22 cellular contexts compared by ENCODE assay signal in genomic region chr19:31387662-31388175, GRCh38. TPM values are rescaled to one million over a fixed set of nuclear protein-coding genes. Genes with fewer than 3 reads are reported as not detected.
DNase-seq lines count a peak whose midpoint lies in the region; ATAC-seq, FAIRE-seq and TF ChIP-seq lines count a peak whose summit lies in the region.
"Had no signal": no experiment of that assay in that cellular context is flagged by ENCODE, and none has a peak within 500 bp of the region (broad histone marks: within the 10 kb centered on the region; RNA-seq: fewer than 3 reads in every experiment).

No MANE protein-coding gene starts in this region.

- H3K9me1 ChIP-seq in K562 (ENCODE audit: control insufficient read depth, insufficient read depth, low read length): no peaks in the 10 kb centered on the region

- POLR2A ChIA-PET in HepG2 (lab: Yijun Ruan, JAX) (no interaction called here), K562 (lab: Yijun Ruan, JAX) (no interaction called here)

- DNase-seq in HepG2 (ENCODE audit: low spot score) (no peak), K562 (ENCODE audit: extremely low read depth in 1 of 4, low spot score in 3 of 4) (peak in 1 of 4 experiments; percentile 5), neural progenitor cell (ENCODE audit: low spot score) (peak; percentile 86), thyroid gland (no peak)
- DNase-seq in activated naive CD4-positive, alpha-beta T cell treated with anti-CD3 and anti-CD28 coated beads, Interleukin-2, amount 10 ng/mL, durations not matched to agents 7 days and 5 days: no peak
- DNase-seq: BE2C; CD4-positive, CD25-positive, alpha-beta regulatory T cell; DMS153; DND-41; Kasumi-1; NCI-H1105 treated with DMSO at 0.1 percent for 48 hours; NCI-H146; NCI-H2029 treated with DMSO at 0.1 percent for 48 hours; NCI-H526 treated with DMSO at 0.1 percent for 48 hours; SHP77 treated with DMSO at 0.1 percent for 48 hours had no signal

- peak overlapping the region; percentile 55 for H3K4me3 Mint-ChIP-seq in neural progenitor cell
- H3K4me3 Mint-ChIP-seq in activated naive CD4-positive, alpha-beta T cell treated with anti-CD3 and anti-CD28 coated beads, Interleukin-2, amount 10 ng/mL, durations not matched to agents 7 days and 5 days: no peak overlapping the region
- H3K4me3 Mint-ChIP-seq: CD4-positive, CD25-positive, alpha-beta regulatory T cell had no signal

- no peak for TF ChIP-seq RAD21 in liver (IDR thresholded peaks at IDR 0.05)
- no peak for TF ChIP-seq RAD21 in HepG2 (CRISPR knock-in tag; IDR thresholded peaks at IDR 0.05)
- no peak for TF ChIP-seq RAD21 in K562 (CRISPR knock-in tag; conservative IDR thresholded peaks at IDR 0.05 in 1 of 2, IDR thresholded peaks at IDR 0.05 in 1 of 2)

- H4K20me1 ChIP-seq in HepG2 (ENCODE audit: insufficient read depth, low read length): no peaks in the 10 kb centered on the region
- no peaks in the 10 kb centered on the region for H4K20me1 ChIP-seq in K562 (replicated peaks; ENCODE audit: control insufficient read depth, insufficient read depth, low read length)
- peaks cover 14% of the 10 kb centered on the region for H4K20me1 ChIP-seq in neural progenitor cell (ENCODE audit: low read depth)

- peak overlapping the region; percentile 14 for H3K27ac Mint-ChIP-seq in neural progenitor cell
- H3K27ac Mint-ChIP-seq in activated naive CD4-positive, alpha-beta T cell treated with anti-CD3 and anti-CD28 coated beads, Interleukin-2, amount 10 ng/mL, durations not matched to agents 7 days and 5 days: no peak overlapping the region
- H3K27ac Mint-ChIP-seq: CD4-positive, CD25-positive, alpha-beta regulatory T cell had no signal

- H3K79me2 ChIP-seq in HepG2 (ENCODE audit: insufficient read depth, low read length): no peaks in the 10 kb centered on the region
- H3K79me2 ChIP-seq in K562 (ENCODE audit: control insufficient read depth, insufficient read depth, low read length): no peaks in the 10 kb centered on the region
- no peaks in the 10 kb centered on the region for H3K79me2 ChIP-seq in neural progenitor cell (ENCODE audit: low read depth)

- intact Hi-C loops in HepG2 (cut with micrococcal nuclease; ENCODE audit: unreplicated experiment) (no loop called here), K562 (cut with micrococcal nuclease) (no loop called here), thyroid gland (cut with DNase I) (no loop called here)

- no peak for TF ChIP-seq CTCF in liver (IDR thresholded peaks at IDR 0.05; ENCODE audit: low read depth, low read length, missing input control)
- TF ChIP-seq CTCF in HepG2 (CRISPR knock-in tag; IDR thresholded peaks at IDR 0.05): no peak
- TF ChIP-seq CTCF in K562 (IDR thresholded peaks at IDR 0.05 in 2 of 3, conservative IDR thresholded peaks at IDR 0.05 in 1 of 3; ENCODE audit: insufficient read depth in 2 of 3, low read depth in 1 of 3, low read length in 3 of 3): no peak
- no peak for TF ChIP-seq CTCF in neural progenitor cell (IDR thresholded peaks at IDR 0.05)
- TF ChIP-seq CTCF in thyroid gland (IDR thresholded peaks at IDR 0.05): no peak

- TF ChIP-seq POLR2A in HepG2 (IDR thresholded peaks at IDR 0.05; ENCODE audit: insufficient read depth in 1 of 2, low read depth in 2 of 2, low read length in 2 of 2) (no peak), K562 (conservative IDR thresholded peaks at IDR 0.05) (no peak), thyroid gland (IDR thresholded peaks at IDR 0.05) (no peak)

- ATAC-seq in HepG2 (no peak), K562 (no peak), GM21367 (IDR thresholded peaks at IDR 0.05; ENCODE audit: unreplicated experiment) (no peak), GM21576 (IDR thresholded peaks at IDR 0.05; ENCODE audit: unreplicated experiment) (no peak)

- peaks cover 2% of the 10 kb centered on the region for H3K9me3 Mint-ChIP-seq in neural progenitor cell
- H3K9me3 Mint-ChIP-seq in activated naive CD4-positive, alpha-beta T cell treated with anti-CD3 and anti-CD28 coated beads, Interleukin-2, amount 10 ng/mL, durations not matched to agents 7 days and 5 days: no peaks in the 10 kb centered on the region
- H3K9me3 Mint-ChIP-seq: CD4-positive, CD25-positive, alpha-beta regulatory T cell had no signal

- H3K27me3 Mint-ChIP-seq in neural progenitor cell (ENCODE audit: insufficient read depth, low read depth): peaks cover 13% of the 10 kb centered on the region
- peaks cover 3% of the 10 kb centered on the region for H3K27me3 Mint-ChIP-seq in activated naive CD4-positive, alpha-beta T cell treated with anti-CD3 and anti-CD28 coated beads, Interleukin-2, amount 10 ng/mL, durations not matched to agents 7 days and 5 days

- no peaks in the 10 kb centered on the region for H3K36me3 Mint-ChIP-seq in neural progenitor cell
- H3K36me3 Mint-ChIP-seq in activated naive CD4-positive, alpha-beta T cell treated with anti-CD3 and anti-CD28 coated beads, Interleukin-2, amount 10 ng/mL, durations not matched to agents 7 days and 5 days: no peaks in the 10 kb centered on the region
- H3K36me3 Mint-ChIP-seq: CD4-positive, CD25-positive, alpha-beta regulatory T cell had no signal

- CTCF ChIA-PET in HepG2 (lab: Yijun Ruan, JAX; ENCODE audit: low intra/inter-chr PET ratio, low total read pairs) (no interaction called here), K562 (lab: Yijun Ruan, JAX; ENCODE audit: low intra/inter-chr PET ratio) (no interaction called here)
- CTCF ChIA-PET in activated naive CD4-positive, alpha-beta T cell treated with anti-CD3 and anti-CD28 coated beads, Interleukin-2, amount 10 ng/mL, durations not matched to agents 7 days and 5 days (lab: Charles Lee): no interaction called here

- H3K9ac ChIP-seq in liver (ENCODE audit: low read depth in 1 of 2, low read length in 2 of 2): no peak overlapping the region
- H3K9ac ChIP-seq in HepG2 (ENCODE audit: insufficient read depth, low read depth, low read length): no peak overlapping the region
- no peak overlapping the region; a peak in 1 of 4 replicates for H3K9ac ChIP-seq in K562 (ENCODE audit: insufficient read depth in 1 of 2, low read depth in 2 of 2, low read length in 2 of 2)
- no peak overlapping the region for H3K9ac ChIP-seq in neural progenitor cell

- H3F3A ChIP-seq in neural progenitor cell (ENCODE audit: low read depth): peaks cover 6% of the 10 kb centered on the region

- WGBS in liver: 87% methylated on average over 11 of the region's 11 CpGs
- 6% methylated on average over 10 of the region's 11 CpGs for WGBS in HepG2 (ENCODE audit: low lambda C conversion rate)
- 5% methylated on average over 11 of the region's 11 CpGs for WGBS in K562 (ENCODE audit: insufficient coverage, low coverage, missing lambda C conversion rate)
- 85 to 87% methylated on average over 11 of the region's 11 CpGs for WGBS in thyroid gland, 2 donors

- in situ Hi-C loops in HepG2 (cut with HindIII; ENCODE audit: extremely low pct_ligation_motif_present, low pct_unique_long_range_greater_than_20kb) (no loop called here), K562 (cut with MboI) (no loop called here)

- H3K4me1 Mint-ChIP-seq in neural progenitor cell: peaks cover 24% of the 10 kb centered on the region
- no peaks in the 10 kb centered on the region for H3K4me1 Mint-ChIP-seq in activated naive CD4-positive, alpha-beta T cell treated with anti-CD3 and anti-CD28 coated beads, Interleukin-2, amount 10 ng/mL, durations not matched to agents 7 days and 5 days
- H3K4me1 Mint-ChIP-seq: CD4-positive, CD25-positive, alpha-beta regulatory T cell had no signal

- H3K4me1 ChIP-seq in liver (ENCODE audit: control insufficient read depth in 4 of 4, insufficient read depth in 4 of 4, low read length in 3 of 4): no peaks in the 10 kb centered on the region
- H3K4me1 ChIP-seq in HepG2 (ENCODE audit: insufficient read depth, low read length): no peaks in the 10 kb centered on the region
- no peaks in the 10 kb centered on the region for H3K4me1 ChIP-seq in K562 (replicated peaks in 1 of 2; ENCODE audit: control insufficient read depth in 2 of 2, insufficient read depth in 2 of 2, low read length in 2 of 2)
- peaks cover 10% of the 10 kb centered on the region for H3K4me1 ChIP-seq in neural progenitor cell
- H3K4me1 ChIP-seq in thyroid gland: peaks cover 19 to 22% of the 10 kb centered on the region in 2 donors
- H3K4me1 ChIP-seq: BE2C had no signal

- no peak for FAIRE-seq in HepG2 (lab: Jason Lieb, UNC)
- no peak for FAIRE-seq in K562 (lab: Jason Lieb, UNC)
- FAIRE-seq: GM18507 had no signal

- TF ChIP-seq EP300 in HepG2 (IDR thresholded peaks at IDR 0.05; ENCODE audit: low read depth in 2 of 2, low read length in 2 of 2) (no peak), HepG2 (CRISPR knock-in tag; IDR thresholded peaks at IDR 0.05; ENCODE audit: borderline replicate concordance) (no peak), K562 (IDR thresholded peaks at IDR 0.05; ENCODE audit: low read length) (no peak)

- H3K27me3 ChIP-seq in liver (ENCODE audit: control insufficient read depth in 4 of 4, insufficient read depth in 4 of 4, low read length in 3 of 4): peaks cover 0 to 7% (median 0%) of the 10 kb centered on the region in 4 donors
- peaks cover 0 to 3% of the 10 kb centered on the region in 2 experiments; a peak in 1 of 5 replicates for H3K27me3 ChIP-seq in HepG2 (ENCODE audit: control insufficient read depth in 1 of 2, insufficient read depth in 2 of 2, low read length in 2 of 2)
- no peaks in the 10 kb centered on the region; a peak in 1 of 5 replicates for H3K27me3 ChIP-seq in K562 (ENCODE audit: control insufficient read depth in 2 of 2, insufficient read depth in 2 of 2, low read length in 2 of 2)
- no peaks in the 10 kb centered on the region for H3K27me3 ChIP-seq in neural progenitor cell
- H3K27me3 ChIP-seq in thyroid gland: no peaks in the 10 kb centered on the region
- H3K27me3 ChIP-seq: BE2C had no signal

- no peaks in the 10 kb centered on the region for H3K9me3 ChIP-seq in liver (ENCODE audit: control insufficient read depth in 4 of 4, low read length in 3 of 4)
- H3K9me3 ChIP-seq in HepG2 (ENCODE audit: low read length): peaks cover 10% of the 10 kb centered on the region; the same call in 1 of the 2 replicates
- H3K9me3 ChIP-seq in K562 (replicated peaks; ENCODE audit: control insufficient read depth, insufficient read depth, low read depth, low read length): no peaks in the 10 kb centered on the region
- no peaks in the 10 kb centered on the region for H3K9me3 ChIP-seq in neural progenitor cell (ENCODE audit: low read depth)
- H3K9me3 ChIP-seq in thyroid gland: no peaks in the 10 kb centered on the region
- H3K9me3 ChIP-seq: BE2C had no signal

- BruUV-seq in HepG2 (replicated peaks; lab: Mats Ljungman, UMichigan) (no TSS peak), K562 (replicated peaks; lab: Mats Ljungman, UMichigan) (no TSS peak)

- H2AFZ ChIP-seq in HepG2 (ENCODE audit: low read length) (no peak overlapping the region), K562 (ENCODE audit: low read depth, low read length) (no peak overlapping the region), neural progenitor cell (replicated peaks) (no peak overlapping the region)

- H3K27ac ChIP-seq in liver (ENCODE audit: low read depth in 1 of 2, low read length in 2 of 2): no peak overlapping the region
- no peak overlapping the region for H3K27ac ChIP-seq in HepG2 (ENCODE audit: extremely low read length, insufficient read depth, low read length)
- no peak overlapping the region for H3K27ac ChIP-seq in K562 (ENCODE audit: extremely low read depth, low read depth, low read length)
- H3K27ac ChIP-seq in neural progenitor cell: no peak overlapping the region
- peak overlapping the region; percentile 72 to 90 (median 89) for H3K27ac ChIP-seq in thyroid gland
- H3K27ac ChIP-seq: 22Rv1, RWPE1 had no signal

- no peaks in the 10 kb centered on the region for H3K36me3 ChIP-seq in liver (ENCODE audit: control insufficient read depth in 4 of 4, insufficient read depth in 3 of 4, low read depth in 1 of 4, low read length in 3 of 4)
- H3K36me3 ChIP-seq in HepG2 (replicated peaks in 1 of 2; ENCODE audit: control insufficient read depth in 1 of 2, insufficient read depth in 2 of 2, low read length in 2 of 2): no peaks in the 10 kb centered on the region
- H3K36me3 ChIP-seq in K562 (ENCODE audit: control insufficient read depth, insufficient read depth, low read length): no peaks in the 10 kb centered on the region
- no peaks in the 10 kb centered on the region for H3K36me3 ChIP-seq in neural progenitor cell
- H3K36me3 ChIP-seq in thyroid gland: no peaks in the 10 kb centered on the region
- H3K36me3 ChIP-seq: BE2C had no signal

- H3K4me3 ChIP-seq in liver (ENCODE audit: low read depth in 1 of 3, low read length in 3 of 3) (no peak overlapping the region), HepG2 (replicated peaks in 1 of 3; ENCODE audit: insufficient read depth in 1 of 3, low read depth in 2 of 3, low read length in 3 of 3) (no peak overlapping the region), K562 (no peak overlapping the region), neural progenitor cell (no peak overlapping the region), thyroid gland (replicated peaks in 1 of 3) (no peak overlapping the region)

- no peak overlapping the region for H3K4me2 ChIP-seq in HepG2 (ENCODE audit: low read depth, low read length)
- no peak overlapping the region for H3K4me2 ChIP-seq in K562 (ENCODE audit: insufficient read depth, low read length)
- H3K4me2 ChIP-seq in neural progenitor cell: peak overlapping the region; percentile 29

RNA-seq across cellular contexts. Expression of gene TSHZ3, which starts 38.5 kb away (rescaled TPM):
- total RNA-seq in liver (1 to 10 TPM in 1 of 2 donors, under 1 TPM in 1; 0.61 to 3.3 TPM), HepG2 (2016; rRNA removed; fragmentation: Illumina TruSeq; extraction: Trizol) (not detected in 2 replicates), K562 (2014; rRNA removed) (0.04 TPM in 1 of 2 replicates, not detected in the other), K562 (2014; rRNA removed; fragmentation: Illumina TruSeq; extraction: Trizol) (not detected in 2 replicates), K562 (2015; rRNA removed; fragmentation: Illumina TruSeq; extraction: Trizol) (not detected in 2 replicates), K562 (2021) (0.07 and 0.13 TPM in 2 replicates), neural progenitor cell (ENCODE audit: low replicate concordance) (0.60 and 1.2 TPM in 2 replicates), thyroid gland (10 to 100 TPM; 15.0 to 18.8 (median 18.1) TPM)
- polyA plus RNA-seq in liver (under 1 TPM; 0.42 to 0.75 TPM), HepG2 (2011; rRNA removed) (0.01 TPM in 1 of 2 replicates, not detected in the other), K562 (2011; rRNA removed) (0.03 and 0.05 TPM in 2 replicates), K562 (2014; fragmentation: Illumina TruSeq; extraction: Trizol) (0.04 and 0.07 TPM in 2 replicates), K562 (2014; fragmentation: Nextera tagmentation; extraction: Ambion mirVana) (under 1 TPM in 1 of 2 experiments, not detected in 1; 0.03 TPM), K562 (2014; rRNA removed) (0.03 TPM in 1 of 2 replicates, not detected in the other)
- total RNA-seq in HepG2 (2016; cell fraction: cytosol; rRNA removed; fragmentation: Illumina TruSeq; extraction: Trizol; ENCODE audit: low read depth): not detected in 2 replicates
- not detected in 2 replicates for total RNA-seq in HepG2 (2016; cell fraction: insoluble cytoplasmic fraction; rRNA removed; fragmentation: Illumina TruSeq; extraction: Trizol)
- total RNA-seq in HepG2 (2016; cell fraction: membrane; rRNA removed; fragmentation: Illumina TruSeq; extraction: Trizol): not detected in 2 replicates
- total RNA-seq in HepG2 (2016; cell fraction: nucleus; rRNA removed; fragmentation: Illumina TruSeq; extraction: Trizol): not detected in 2 replicates
- not detected in 2 replicates for polyA plus RNA-seq in HepG2 (2011; cell fraction: cytosol; rRNA removed)
- not detected in 2 replicates for polyA plus RNA-seq in HepG2 (2011; cell fraction: nucleus; rRNA removed)
- not detected in 2 replicates for polyA plus RNA-seq in HepG2 (2012)
- not detected in 2 replicates for polyA plus RNA-seq in HepG2 (2016; cell fraction: cytosol; fragmentation: Illumina TruSeq; extraction: Trizol; ENCODE audit: low read depth)
- not detected in 2 replicates for polyA plus RNA-seq in HepG2 (2016; cell fraction: insoluble cytoplasmic fraction; fragmentation: Illumina TruSeq; extraction: Trizol; ENCODE audit: low read depth)
- not detected in 2 replicates for polyA plus RNA-seq in HepG2 (2016; cell fraction: membrane; fragmentation: Illumina TruSeq; extraction: Trizol; ENCODE audit: low read depth)
- polyA plus RNA-seq in HepG2 (2016; cell fraction: nucleus; fragmentation: Illumina TruSeq; extraction: Trizol; ENCODE audit: insufficient read depth, low read depth): not detected in 2 replicates
- polyA minus RNA-seq in HepG2 (2011; rRNA and poly(A)+ RNA removed; ENCODE audit: low replicate concordance): not detected in 2 replicates
- polyA minus RNA-seq in HepG2 (2011; cell fraction: cytosol; rRNA and poly(A)+ RNA removed): not detected in 2 replicates
- polyA minus RNA-seq in HepG2 (2011; cell fraction: nucleus; rRNA and poly(A)+ RNA removed): not detected in 2 replicates
- total RNA-seq in K562 (2011; cell fraction: chromatin; rRNA removed; ENCODE audit: low replicate concordance): 0.12 and 0.67 TPM in 2 replicates
- total RNA-seq in K562 (2011; cell fraction: nucleolus; rRNA removed): 0.50 TPM in 1 of 2 replicates, not detected in the other
- total RNA-seq in K562 (2011; cell fraction: nucleoplasm; rRNA removed): 0.07 and 0.23 TPM in 2 replicates
- polyA plus RNA-seq in K562 (2011; cell fraction: cytosol; rRNA removed): 0.01 and 0.03 TPM in 2 replicates
- polyA plus RNA-seq in K562 (2011; cell fraction: nucleus; rRNA removed): 0.04 and 0.24 TPM in 2 replicates
- polyA plus RNA-seq in K562 (2012): 0.07 and 0.29 TPM in 2 replicates
- polyA minus RNA-seq in K562 (2011; rRNA and poly(A)+ RNA removed): 0.12 TPM in 1 of 2 replicates, not detected in the other
- not detected in 2 replicates for polyA minus RNA-seq in K562 (2011; cell fraction: cytosol; rRNA and poly(A)+ RNA removed)
- polyA minus RNA-seq in K562 (2011; cell fraction: nucleus; rRNA and poly(A)+ RNA removed): under 0.01 TPM in 2 replicates
- total RNA-seq: HT-29 had no signal

Comparison
In these comparisons a context has a peak if more than half of its experiments do, and no peak if none do; other contexts are left out.
1. H3K27ac ChIP-seq: peak in thyroid gland (3 of 3); none in liver (0 of 2), HepG2 (single experiment), K562 (single experiment) and neural progenitor cell (single experiment).